In genomic region chr17:19187883-19188869, GRCh38 we compare ENCODE assay signal across 8 cellular contexts. TPM values are rescaled to one million over a fixed set of nuclear protein-coding genes. Genes with fewer than 3 reads are reported as not detected.
DNase-seq lines count a peak whose midpoint lies in the region; ATAC-seq, FAIRE-seq and TF ChIP-seq lines count a peak whose summit lies in the region.
"Not testable (repeated sequence)": the region's sequence is repeated elsewhere in the genome, so short reads cannot be mapped to it uniquely, and the experiment has no call there.

No MANE protein-coding gene starts in this region.

- H3K27ac ChIP-seq in CD8-positive, alpha-beta T cell (ENCODE audit: low read depth, low read length); K562 (ENCODE audit: extremely low read depth, low read depth, low read length); right cardiac atrium (ENCODE audit: low read length): not testable (repeated sequence)
- H3K27ac ChIP-seq in neutrophil: peak overlapping the region; percentile 65

- H3K27me3 Mint-ChIP-seq in CD8-positive, alpha-beta T cell (ENCODE audit: low read depth); T-helper 2 cell treated with Interferon-gamma antibody and Interleukin-4, amounts not matched to agents 5 μg/mL and 100 μg/mL, for 36 hours (ENCODE audit: low read depth): not testable (repeated sequence)

- not testable (repeated sequence) for H3K27me3 ChIP-seq in CD8-positive, alpha-beta T cell (ENCODE audit: insufficient read depth, low read length); K562 (ENCODE audit: control insufficient read depth in 2 of 2, insufficient read depth in 2 of 2, low read length in 2 of 2); right cardiac atrium (ENCODE audit: control insufficient read depth, insufficient read depth); neutrophil

- not testable (repeated sequence) for H3K27ac Mint-ChIP-seq in CD8-positive, alpha-beta T cell; T-helper 2 cell treated with Interferon-gamma antibody and Interleukin-4, amounts not matched to agents 5 μg/mL and 100 μg/mL, for 36 hours

- H3K4me1 ChIP-seq in CD8-positive, alpha-beta T cell (ENCODE audit: insufficient read depth, low read length); K562 (replicated peaks in 1 of 2; ENCODE audit: control insufficient read depth in 2 of 2, insufficient read depth in 2 of 2, low read length in 2 of 2); right cardiac atrium (ENCODE audit: control insufficient read depth, insufficient read depth, low read length); neutrophil (ENCODE audit: control insufficient read depth in 1 of 2, insufficient read depth in 1 of 2, low read depth in 1 of 2, low read length in 1 of 2): not testable (repeated sequence)

- not testable (repeated sequence) for TF ChIP-seq CTCF in CD8-positive, alpha-beta T cell (IDR thresholded peaks at IDR 0.05); K562 (IDR thresholded peaks at IDR 0.05 in 2 of 3, conservative IDR thresholded peaks at IDR 0.05 in 1 of 3; ENCODE audit: insufficient read depth in 2 of 3, low read depth in 1 of 3, low read length in 3 of 3); neutrophil (IDR thresholded peaks at IDR 0.05)

- not testable (repeated sequence) for H3K79me2 ChIP-seq in K562 (ENCODE audit: control insufficient read depth, insufficient read depth, low read length)

- not testable (repeated sequence) for H3K4me2 ChIP-seq in K562 (ENCODE audit: insufficient read depth, low read length)

- DNase-seq in CD8-positive, alpha-beta T cell; K562 (ENCODE audit: extremely low read depth in 1 of 4, low spot score in 3 of 4); right cardiac atrium: not testable (repeated sequence)
- peak; percentile 94 for DNase-seq in T-helper 2 cell treated with Interferon-gamma antibody and Interleukin-4, amounts not matched to agents 5 μg/mL and 100 μg/mL, for 36 hours (ENCODE audit: low spot score)

- not testable (repeated sequence) for TF ChIP-seq EP300 in K562 (IDR thresholded peaks at IDR 0.05; ENCODE audit: low read length)

- POLR2A ChIA-PET in CD8-positive, alpha-beta T cell (lab: Charles Lee); K562 (lab: Yijun Ruan, JAX): not testable (repeated sequence)

- not testable (repeated sequence) for H3K9me1 ChIP-seq in K562 (ENCODE audit: control insufficient read depth, insufficient read depth, low read length)

- not testable (repeated sequence) for FAIRE-seq in K562 (lab: Jason Lieb, UNC)

- H3K36me3 Mint-ChIP-seq in CD8-positive, alpha-beta T cell; T-helper 2 cell treated with Interferon-gamma antibody and Interleukin-4, amounts not matched to agents 5 μg/mL and 100 μg/mL, for 36 hours (ENCODE audit: low read depth): not testable (repeated sequence)

- H3K9me3 Mint-ChIP-seq in CD8-positive, alpha-beta T cell; T-helper 2 cell treated with Interferon-gamma antibody and Interleukin-4, amounts not matched to agents 5 μg/mL and 100 μg/mL, for 36 hours: not testable (repeated sequence)

- in situ Hi-C loops in K562 (cut with MboI): not testable (repeated sequence)

- CTCF ChIA-PET in CD8-positive, alpha-beta T cell (lab: Charles Lee); K562 (lab: Yijun Ruan, JAX; ENCODE audit: low intra/inter-chr PET ratio): not testable (repeated sequence)

- not testable (repeated sequence) for TF ChIP-seq RAD21 in K562 (CRISPR knock-in tag; conservative IDR thresholded peaks at IDR 0.05 in 1 of 2, IDR thresholded peaks at IDR 0.05 in 1 of 2)

- not testable (repeated sequence) for TF ChIP-seq POLR2A in K562 (conservative IDR thresholded peaks at IDR 0.05)

- BruUV-seq in K562 (replicated peaks; lab: Mats Ljungman, UMichigan): TSS peak; percentile 100

- intact Hi-C loops in CD8-positive, alpha-beta T cell (cut with DNase I, micrococcal nuclease); K562 (cut with micrococcal nuclease); right cardiac atrium (cut with DNase I): not testable (repeated sequence)

- not testable (repeated sequence) for H4K20me1 ChIP-seq in K562 (replicated peaks; ENCODE audit: control insufficient read depth, insufficient read depth, low read length)

- H3K9me3 ChIP-seq in CD8-positive, alpha-beta T cell (ENCODE audit: low read length); K562 (replicated peaks; ENCODE audit: control insufficient read depth, insufficient read depth, low read depth, low read length); right cardiac atrium (ENCODE audit: control insufficient read depth, low read length); neutrophil: not testable (repeated sequence)

- H3K4me3 ChIP-seq in CD8-positive, alpha-beta T cell (ENCODE audit: low read depth, low read length); K562; right cardiac atrium (ENCODE audit: low read length): not testable (repeated sequence)
- H3K4me3 ChIP-seq in neutrophil (ENCODE audit: low read depth in 1 of 2, low read length in 1 of 2): peak overlapping the region in 1 of 2 experiments; percentile 54

- ATAC-seq in CD8-positive, alpha-beta T cell: peak; percentile 22
- ATAC-seq in GM19397 (IDR thresholded peaks at IDR 0.05; ENCODE audit: unreplicated experiment) (peak; percentile 33), HG02588 (IDR thresholded peaks at IDR 0.05; ENCODE audit: unreplicated experiment) (peak; percentile 25), HG03175 (IDR thresholded peaks at IDR 0.05; ENCODE audit: unreplicated experiment) (peak; percentile 29), K562 (peak; percentile 43), right cardiac atrium (peak; percentile 56)

- not testable (repeated sequence) for H3K9ac ChIP-seq in K562 (ENCODE audit: insufficient read depth in 1 of 2, low read depth in 2 of 2, low read length in 2 of 2)

- H3K36me3 ChIP-seq in CD8-positive, alpha-beta T cell (ENCODE audit: insufficient read depth, low read length); K562 (ENCODE audit: control insufficient read depth, insufficient read depth, low read length); neutrophil: not testable (repeated sequence)

- not testable (repeated sequence) for H3K4me3 Mint-ChIP-seq in CD8-positive, alpha-beta T cell; T-helper 2 cell treated with Interferon-gamma antibody and Interleukin-4, amounts not matched to agents 5 μg/mL and 100 μg/mL, for 36 hours

- 0% methylated on average over 8 of the region's 62 CpGs for WGBS in K562 (ENCODE audit: insufficient coverage, low coverage, missing lambda C conversion rate)
- WGBS in right cardiac atrium: under 1% methylated on average over 9 of the region's 62 CpGs

- not testable (repeated sequence) for H2AFZ ChIP-seq in K562 (ENCODE audit: low read depth, low read length)

- H3K4me1 Mint-ChIP-seq in CD8-positive, alpha-beta T cell (ENCODE audit: low read depth); T-helper 2 cell treated with Interferon-gamma antibody and Interleukin-4, amounts not matched to agents 5 μg/mL and 100 μg/mL, for 36 hours (ENCODE audit: low read depth): not testable (repeated sequence)

TF ChIP-seq in K562, 482 proteins besides CTCF, POLR2A, EP300 and RAD21 (continues in another document):
- peak; percentile 93 for TF ChIP-seq ZBED1 (IDR thresholded peaks at IDR 0.05)
- TF ChIP-seq MITF (IDR thresholded peaks at IDR 0.05): 0 out of 2 replicates have a peak, but pooled peaks have one; percentile 36
- peak; percentile 30; the same call in 1 of the 2 replicates for TF ChIP-seq MYNN (IDR thresholded peaks at IDR 0.05)
- TF ChIP-seq MYNN (CRISPR knock-in tag; IDR thresholded peaks at IDR 0.05): not testable (repeated sequence)
- TF ChIP-seq RNF2 (IDR thresholded peaks at IDR 0.05): peak; percentile 80

RNA-seq across cellular contexts. Expression of gene EPN2, which starts 49.0 kb away (rescaled TPM):
- 10 to 100 TPM in 1 of 2 experiments, 1 to 10 TPM in 1; 9.9 to 11.8 TPM for total RNA-seq in CD8-positive, alpha-beta T cell
- 57.2 and 65.1 TPM in 2 replicates for total RNA-seq in K562 (2011; cell fraction: chromatin; rRNA removed; ENCODE audit: low replicate concordance)
- 32.2 and 33.7 TPM in 2 replicates for total RNA-seq in K562 (2011; cell fraction: nucleolus; rRNA removed)
- total RNA-seq in K562 (2011; cell fraction: nucleoplasm; rRNA removed): 38.0 and 45.9 TPM in 2 replicates
- total RNA-seq in K562 (2014; rRNA removed): 8.7 and 8.9 TPM in 2 replicates
- total RNA-seq in K562 (2014; rRNA removed; fragmentation: Illumina TruSeq; extraction: Trizol): 5.8 and 8.3 TPM in 2 replicates
- total RNA-seq in K562 (2015; rRNA removed; fragmentation: Illumina TruSeq; extraction: Trizol): 6.5 and 8.7 TPM in 2 replicates
- 12.9 and 14.0 TPM in 2 replicates for total RNA-seq in K562 (2021)
- polyA plus RNA-seq in K562 (2011; rRNA removed): 8.8 and 10.4 TPM in 2 replicates
- 8.6 and 15.3 TPM in 2 replicates for polyA plus RNA-seq in K562 (2011; cell fraction: cytosol; rRNA removed)
- polyA plus RNA-seq in K562 (2011; cell fraction: nucleus; rRNA removed): 28.6 and 45.3 TPM in 2 replicates
- polyA plus RNA-seq in K562 (2012): 10.2 and 10.7 TPM in 2 replicates
- 7.4 and 9.0 TPM in 2 replicates for polyA plus RNA-seq in K562 (2014; fragmentation: Illumina TruSeq; extraction: Trizol)
- polyA plus RNA-seq in K562 (2014; fragmentation: Nextera tagmentation; extraction: Ambion mirVana): 1 to 10 TPM; 1.0 to 1.3 TPM
- polyA plus RNA-seq in K562 (2014; rRNA removed): 9.1 and 10.3 TPM in 2 replicates
- polyA minus RNA-seq in K562 (2011; rRNA and poly(A)+ RNA removed): 16.7 and 22.5 TPM in 2 replicates
- polyA minus RNA-seq in K562 (2011; cell fraction: cytosol; rRNA and poly(A)+ RNA removed): 7.3 and 8.6 TPM in 2 replicates
- 16.4 and 21.3 TPM in 2 replicates for polyA minus RNA-seq in K562 (2011; cell fraction: nucleus; rRNA and poly(A)+ RNA removed)
- 100 to 1,000 TPM in 3 of 4 donors, 10 to 100 TPM in 1; 83.3 to 138 (median 121) TPM for total RNA-seq in right cardiac atrium
- polyA plus RNA-seq in right cardiac atrium: 50.2 TPM
